Comparison of ENCODE assay signal across 1 cellular context in genomic region chr4:20255823-20256222, GRCh38.
TF ChIP-seq lines count a peak whose summit lies in the region.

No MANE protein-coding gene starts in this region.

TF ChIP-seq in HepG2, 621 proteins besides CTCF, POLR2A, EP300 and RAD21:
- TF ChIP-seq POLR2AphosphoS2 (IDR thresholded peaks at IDR 0.05; ENCODE audit: low read depth, low read length) (no peak), POGK (CRISPR knock-in tag; conservative IDR thresholded peaks at IDR 0.05) (no peak), ZNF354B (CRISPR knock-in tag; IDR thresholded peaks at IDR 0.05) (no peak), ETV5 (CRISPR knock-in tag; IDR thresholded peaks at IDR 0.05; ENCODE audit: borderline replicate concordance) (no peak), ZNF136 (CRISPR knock-in tag; IDR thresholded peaks at IDR 0.05; ENCODE audit: low read depth) (no peak), IRF1 (CRISPR knock-in tag; IDR thresholded peaks at IDR 0.05; ENCODE audit: low read depth) (no peak), ZBTB1 (CRISPR knock-in tag; IDR thresholded peaks at IDR 0.05; ENCODE audit: borderline replicate concordance) (no peak), ZNF543 (CRISPR knock-in tag; IDR thresholded peaks at IDR 0.05) (no peak)
- TF ChIP-seq, protein P1, sequence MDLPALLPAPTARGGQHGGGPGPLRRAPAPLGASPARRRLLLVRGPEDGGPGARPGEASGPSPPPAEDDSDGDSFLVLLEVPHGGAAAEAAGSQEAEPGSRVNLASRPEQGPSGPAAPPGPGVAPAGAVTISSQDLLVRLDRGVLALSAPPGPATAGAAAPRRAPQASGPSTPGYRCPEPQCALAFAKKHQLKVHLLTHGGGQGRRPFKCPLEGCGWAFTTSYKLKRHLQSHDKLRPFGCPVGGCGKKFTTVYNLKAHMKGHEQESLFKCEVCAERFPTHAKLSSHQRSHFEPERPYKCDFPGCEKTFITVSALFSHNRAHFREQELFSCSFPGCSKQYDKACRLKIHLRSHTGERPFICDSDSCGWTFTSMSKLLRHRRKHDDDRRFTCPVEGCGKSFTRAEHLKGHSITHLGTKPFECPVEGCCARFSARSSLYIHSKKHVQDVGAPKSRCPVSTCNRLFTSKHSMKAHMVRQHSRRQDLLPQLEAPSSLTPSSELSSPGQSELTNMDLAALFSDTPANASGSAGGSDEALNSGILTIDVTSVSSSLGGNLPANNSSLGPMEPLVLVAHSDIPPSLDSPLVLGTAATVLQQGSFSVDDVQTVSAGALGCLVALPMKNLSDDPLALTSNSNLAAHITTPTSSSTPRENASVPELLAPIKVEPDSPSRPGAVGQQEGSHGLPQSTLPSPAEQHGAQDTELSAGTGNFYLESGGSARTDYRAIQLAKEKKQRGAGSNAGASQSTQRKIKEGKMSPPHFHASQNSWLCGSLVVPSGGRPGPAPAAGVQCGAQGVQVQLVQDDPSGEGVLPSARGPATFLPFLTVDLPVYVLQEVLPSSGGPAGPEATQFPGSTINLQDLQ (CRISPR knock-in tag; IDR thresholded peaks at IDR 0.05) = no peak
TF ChIP-seq in HepG2: peak in this region for 0.
